ENCODE assay signal across 19 cellular contexts in genomic region chr16:48124266-48124665, GRCh38. TPM values are rescaled to one million over a fixed set of nuclear protein-coding genes. Genes with fewer than 3 reads are reported as not detected.
"Had no signal": no experiment of that assay in that cellular context is flagged by ENCODE, and none has a peak within 500 bp of the region (broad histone marks: within the 10 kb centered on the region; RNA-seq: fewer than 3 reads in every experiment).

No MANE protein-coding gene starts in this region.

- H3K27ac ChIP-seq: thoracic aorta, VCaP had no signal

- H3K36me3 ChIP-seq: thoracic aorta had no signal

- ATAC-seq: left cardiac atrium, natural killer cell had no signal

- H3K9me3 ChIP-seq: thoracic aorta had no signal

- DNase-seq: activated CD4-positive, alpha-beta T cell treated with anti-CD3 and anti-CD28 coated beads for 36 hours; activated CD8-positive, alpha-beta memory T cell treated with anti-CD3 and anti-CD28 coated beads for 24 hours; activated naive CD4-positive, alpha-beta T cell treated with anti-CD3 and anti-CD28 coated beads, Interleukin-2, amount 10 ng/mL, durations not matched to agents 7 days and 5 days; activated T-cell treated with anti-CD3 and anti-CD28 coated beads for 4 hours; hippocampal formation; left cardiac atrium; natural killer cell; occipital lobe; stimulated activated CD4-positive, alpha-beta T cell treated with anti-CD3 and anti-CD28 coated beads, Interleukin-4, amount 100 ng/mL, for 4 hours; stimulated activated naive CD8-positive, alpha-beta T cell treated with anti-CD3 and anti-CD28 coated beads, Interleukin-15, amount 100 ng/mL, for 72 hours had no signal

- H3K4me3 ChIP-seq: thoracic aorta had no signal

RNA-seq across cellular contexts. Expression of gene ABCC12, which starts 31.5 kb away (rescaled TPM):
- total RNA-seq: activated CD4-positive, alpha-beta T cell treated with anti-CD3 and anti-CD28 coated beads for 36 hours; activated T-helper 2 cell treated with anti-CD3 and anti-CD28 coated beads, Interferon-gamma antibody, Interleukin-2, Interleukin-4, amounts not matched to agents 10 μg/mL and 5 μg/mL and 100 μg/mL, durations not matched to agents 14 hours and 24 hours and 36 hours; epithelial cell of proximal tubule; left cardiac atrium; lung microvascular endothelial cell; mononuclear cell; natural killer cell; skeletal muscle tissue; thoracic aorta; urinary bladder had no signal
- polyA plus RNA-seq: adipose tissue, urinary bladder had no signal
